1 cellular context compared by ENCODE assay signal in the genomic region with DNA sequence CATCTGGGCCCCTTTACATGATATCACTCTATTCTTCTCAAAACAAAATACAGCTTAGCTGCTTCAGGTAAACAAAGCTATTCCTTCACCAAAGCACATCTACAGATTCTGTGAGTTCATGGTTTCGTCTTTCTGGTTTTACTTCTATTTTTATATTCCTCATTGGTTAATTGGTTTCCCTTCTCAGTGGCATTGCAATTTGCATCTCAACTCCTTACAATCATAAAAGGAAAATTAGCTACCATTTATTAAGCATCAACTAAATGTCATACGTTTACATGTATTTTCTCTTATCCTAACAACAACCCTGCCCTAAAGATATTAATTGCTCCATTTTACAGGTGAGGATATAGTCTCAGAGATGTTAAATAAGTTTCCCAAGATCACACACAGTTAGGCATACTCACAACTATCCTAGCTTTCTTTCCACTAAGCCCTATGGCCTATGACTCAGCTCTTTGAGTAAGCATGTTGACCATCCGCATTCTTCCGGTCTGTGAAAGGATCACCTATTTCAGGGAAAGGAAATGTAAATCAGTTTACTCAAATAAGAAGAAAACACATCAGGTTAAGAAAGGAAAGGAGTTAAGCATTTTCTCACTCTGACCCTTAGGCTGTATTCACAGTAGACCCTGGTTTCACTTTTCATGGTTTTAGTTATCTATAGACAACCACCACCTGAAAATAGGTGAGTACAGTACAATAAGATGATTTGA.
TF ChIP-seq lines count a peak whose summit lies in the region.

No MANE protein-coding gene starts in this region.

TF ChIP-seq in HepG2, 621 proteins besides CTCF, POLR2A, EP300 and RAD21 (continued from another document and continues in another):
- TF ChIP-seq, protein P1, sequence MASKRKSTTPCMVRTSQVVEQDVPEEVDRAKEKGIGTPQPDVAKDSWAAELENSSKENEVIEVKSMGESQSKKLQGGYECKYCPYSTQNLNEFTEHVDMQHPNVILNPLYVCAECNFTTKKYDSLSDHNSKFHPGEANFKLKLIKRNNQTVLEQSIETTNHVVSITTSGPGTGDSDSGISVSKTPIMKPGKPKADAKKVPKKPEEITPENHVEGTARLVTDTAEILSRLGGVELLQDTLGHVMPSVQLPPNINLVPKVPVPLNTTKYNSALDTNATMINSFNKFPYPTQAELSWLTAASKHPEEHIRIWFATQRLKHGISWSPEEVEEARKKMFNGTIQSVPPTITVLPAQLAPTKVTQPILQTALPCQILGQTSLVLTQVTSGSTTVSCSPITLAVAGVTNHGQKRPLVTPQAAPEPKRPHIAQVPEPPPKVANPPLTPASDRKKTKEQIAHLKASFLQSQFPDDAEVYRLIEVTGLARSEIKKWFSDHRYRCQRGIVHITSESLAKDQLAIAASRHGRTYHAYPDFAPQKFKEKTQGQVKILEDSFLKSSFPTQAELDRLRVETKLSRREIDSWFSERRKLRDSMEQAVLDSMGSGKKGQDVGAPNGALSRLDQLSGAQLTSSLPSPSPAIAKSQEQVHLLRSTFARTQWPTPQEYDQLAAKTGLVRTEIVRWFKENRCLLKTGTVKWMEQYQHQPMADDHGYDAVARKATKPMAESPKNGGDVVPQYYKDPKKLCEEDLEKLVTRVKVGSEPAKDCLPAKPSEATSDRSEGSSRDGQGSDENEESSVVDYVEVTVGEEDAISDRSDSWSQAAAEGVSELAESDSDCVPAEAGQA (IDR thresholded peaks at IDR 0.05; ENCODE audit: low read depth), result no peak
- TF ChIP-seq, protein P1 (CRISPR knock-in tag; IDR thresholded peaks at IDR 0.05; ENCODE audit: borderline replicate concordance), result no peak
- TF ChIP-seq SIN3A (IDR thresholded peaks at IDR 0.05; ENCODE audit: borderline replicate concordance, low read depth, low read length) (no peak), MTA3 (CRISPR knock-in tag; IDR thresholded peaks at IDR 0.05) (no peak), ZNF713 (CRISPR knock-in tag; IDR thresholded peaks at IDR 0.05) (no peak), PAX8 (CRISPR knock-in tag; IDR thresholded peaks at IDR 0.05; ENCODE audit: borderline replicate concordance) (no peak), ZNF782 (CRISPR knock-in tag; IDR thresholded peaks at IDR 0.05; ENCODE audit: borderline replicate concordance) (no peak), MAFF (IDR thresholded peaks at IDR 0.05; ENCODE audit: low read depth, low read length) (peak; percentile 61), NFYC (CRISPR knock-in tag; IDR thresholded peaks at IDR 0.05) (no peak), ERF (CRISPR knock-in tag; IDR thresholded peaks at IDR 0.05) (no peak), DMAP1 (CRISPR knock-in tag; IDR thresholded peaks at IDR 0.05) (no peak), ZNF253 (CRISPR knock-in tag; IDR thresholded peaks at IDR 0.05; ENCODE audit: borderline replicate concordance) (no peak), KLF16 (CRISPR knock-in tag; IDR thresholded peaks at IDR 0.05) (peak in 1 of 2 experiments; percentile 50; a peak in 1 of 4 replicates), ZBTB38 (CRISPR knock-in tag; IDR thresholded peaks at IDR 0.05) (no peak), ARNT2 (CRISPR knock-in tag; IDR thresholded peaks at IDR 0.05; ENCODE audit: low read depth) (no peak), SIN3B (IDR thresholded peaks at IDR 0.05; ENCODE audit: low read length) (no peak), ZNF441 (CRISPR knock-in tag; IDR thresholded peaks at IDR 0.05; ENCODE audit: borderline replicate concordance) (no peak), JARID2 (CRISPR knock-in tag; IDR thresholded peaks at IDR 0.05; ENCODE audit: insufficient replicate concordance) (no peak), ZNF749 (CRISPR knock-in tag; IDR thresholded peaks at IDR 0.05; ENCODE audit: borderline replicate concordance) (no peak), ZNF703 (CRISPR knock-in tag; IDR thresholded peaks at IDR 0.05; ENCODE audit: borderline replicate concordance) (no peak), ZNF543 (CRISPR knock-in tag; IDR thresholded peaks at IDR 0.05) (no peak), FOXP1 (IDR thresholded peaks at IDR 0.05) (no peak), FOXP1 (CRISPR knock-in tag; IDR thresholded peaks at IDR 0.05) (peak; percentile 46), TP53 (CRISPR knock-in tag; conservative IDR thresholded peaks at IDR 0.05) (no peak), ZSCAN21 (CRISPR knock-in tag; IDR thresholded peaks at IDR 0.05; ENCODE audit: borderline replicate concordance) (no peak), RFXANK (CRISPR knock-in tag; IDR thresholded peaks at IDR 0.05) (no peak)
- TF ChIP-seq, protein P2, sequence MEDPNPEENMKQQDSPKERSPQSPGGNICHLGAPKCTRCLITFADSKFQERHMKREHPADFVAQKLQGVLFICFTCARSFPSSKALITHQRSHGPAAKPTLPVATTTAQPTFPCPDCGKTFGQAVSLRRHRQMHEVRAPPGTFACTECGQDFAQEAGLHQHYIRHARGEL (CRISPR knock-in tag; IDR thresholded peaks at IDR 0.05), result no peak
- TF ChIP-seq, protein P3, sequence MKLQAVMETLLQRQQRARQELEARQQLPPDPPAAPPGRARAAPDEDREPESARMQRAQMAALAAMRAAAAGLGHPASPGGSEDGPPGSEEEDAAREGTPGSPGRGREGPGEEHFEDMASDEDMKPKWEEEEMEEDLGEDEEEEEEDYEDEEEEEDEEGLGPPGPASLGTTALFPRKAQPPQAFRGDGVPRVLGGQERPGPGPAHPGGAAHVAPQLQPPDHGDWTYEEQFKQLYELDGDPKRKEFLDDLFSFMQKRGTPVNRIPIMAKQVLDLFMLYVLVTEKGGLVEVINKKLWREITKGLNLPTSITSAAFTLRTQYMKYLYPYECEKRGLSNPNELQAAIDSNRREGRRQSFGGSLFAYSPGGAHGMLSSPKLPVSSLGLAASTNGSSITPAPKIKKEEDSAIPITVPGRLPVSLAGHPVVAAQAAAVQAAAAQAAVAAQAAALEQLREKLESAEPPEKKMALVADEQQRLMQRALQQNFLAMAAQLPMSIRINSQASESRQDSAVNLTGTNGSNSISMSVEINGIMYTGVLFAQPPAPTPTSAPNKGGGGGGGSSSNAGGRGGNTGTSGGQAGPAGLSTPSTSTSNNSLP (IDR thresholded peaks at IDR 0.05; ENCODE audit: low read depth, low read length), result no peak
- TF ChIP-seq, protein P4, sequence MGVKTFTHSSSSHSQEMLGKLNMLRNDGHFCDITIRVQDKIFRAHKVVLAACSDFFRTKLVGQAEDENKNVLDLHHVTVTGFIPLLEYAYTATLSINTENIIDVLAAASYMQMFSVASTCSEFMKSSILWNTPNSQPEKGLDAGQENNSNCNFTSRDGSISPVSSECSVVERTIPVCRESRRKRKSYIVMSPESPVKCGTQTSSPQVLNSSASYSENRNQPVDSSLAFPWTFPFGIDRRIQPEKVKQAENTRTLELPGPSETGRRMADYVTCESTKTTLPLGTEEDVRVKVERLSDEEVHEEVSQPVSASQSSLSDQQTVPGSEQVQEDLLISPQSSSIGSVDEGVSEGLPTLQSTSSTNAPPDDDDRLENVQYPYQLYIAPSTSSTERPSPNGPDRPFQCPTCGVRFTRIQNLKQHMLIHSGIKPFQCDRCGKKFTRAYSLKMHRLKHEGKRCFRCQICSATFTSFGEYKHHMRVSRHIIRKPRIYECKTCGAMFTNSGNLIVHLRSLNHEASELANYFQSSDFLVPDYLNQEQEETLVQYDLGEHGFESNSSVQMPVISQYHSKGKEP (CRISPR knock-in tag; IDR thresholded peaks at IDR 0.05), result no peak
- TF ChIP-seq, protein P5, sequence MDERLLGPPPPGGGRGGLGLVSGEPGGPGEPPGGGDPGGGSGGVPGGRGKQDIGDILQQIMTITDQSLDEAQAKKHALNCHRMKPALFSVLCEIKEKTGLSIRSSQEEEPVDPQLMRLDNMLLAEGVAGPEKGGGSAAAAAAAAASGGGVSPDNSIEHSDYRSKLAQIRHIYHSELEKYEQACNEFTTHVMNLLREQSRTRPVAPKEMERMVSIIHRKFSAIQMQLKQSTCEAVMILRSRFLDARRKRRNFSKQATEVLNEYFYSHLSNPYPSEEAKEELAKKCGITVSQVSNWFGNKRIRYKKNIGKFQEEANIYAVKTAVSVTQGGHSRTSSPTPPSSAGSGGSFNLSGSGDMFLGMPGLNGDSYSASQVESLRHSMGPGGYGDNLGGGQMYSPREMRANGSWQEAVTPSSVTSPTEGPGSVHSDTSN (CRISPR knock-in tag; IDR thresholded peaks at IDR 0.05), result no peak
- TF ChIP-seq, protein P6, sequence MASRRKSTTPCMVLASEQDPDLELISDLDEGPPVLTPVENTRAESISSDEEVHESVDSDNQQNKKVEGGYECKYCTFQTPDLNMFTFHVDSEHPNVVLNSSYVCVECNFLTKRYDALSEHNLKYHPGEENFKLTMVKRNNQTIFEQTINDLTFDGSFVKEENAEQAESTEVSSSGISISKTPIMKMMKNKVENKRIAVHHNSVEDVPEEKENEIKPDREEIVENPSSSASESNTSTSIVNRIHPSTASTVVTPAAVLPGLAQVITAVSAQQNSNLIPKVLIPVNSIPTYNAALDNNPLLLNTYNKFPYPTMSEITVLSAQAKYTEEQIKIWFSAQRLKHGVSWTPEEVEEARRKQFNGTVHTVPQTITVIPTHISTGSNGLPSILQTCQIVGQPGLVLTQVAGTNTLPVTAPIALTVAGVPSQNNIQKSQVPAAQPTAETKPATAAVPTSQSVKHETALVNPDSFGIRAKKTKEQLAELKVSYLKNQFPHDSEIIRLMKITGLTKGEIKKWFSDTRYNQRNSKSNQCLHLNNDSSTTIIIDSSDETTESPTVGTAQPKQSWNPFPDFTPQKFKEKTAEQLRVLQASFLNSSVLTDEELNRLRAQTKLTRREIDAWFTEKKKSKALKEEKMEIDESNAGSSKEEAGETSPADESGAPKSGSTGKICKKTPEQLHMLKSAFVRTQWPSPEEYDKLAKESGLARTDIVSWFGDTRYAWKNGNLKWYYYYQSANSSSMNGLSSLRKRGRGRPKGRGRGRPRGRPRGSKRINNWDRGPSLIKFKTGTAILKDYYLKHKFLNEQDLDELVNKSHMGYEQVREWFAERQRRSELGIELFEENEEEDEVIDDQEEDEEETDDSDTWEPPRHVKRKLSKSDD (CRISPR knock-in tag; IDR thresholded peaks at IDR 0.05; ENCODE audit: low read depth), result no peak
- TF ChIP-seq, protein P7, sequence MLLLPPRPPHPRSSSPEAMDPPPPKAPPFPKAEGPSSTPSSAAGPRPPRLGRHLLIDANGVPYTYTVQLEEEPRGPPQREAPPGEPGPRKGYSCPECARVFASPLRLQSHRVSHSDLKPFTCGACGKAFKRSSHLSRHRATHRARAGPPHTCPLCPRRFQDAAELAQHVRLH (CRISPR knock-in tag; IDR thresholded peaks at IDR 0.05; ENCODE audit: borderline replicate concordance, low read depth), result no peak
- TF ChIP-seq, protein P8, sequence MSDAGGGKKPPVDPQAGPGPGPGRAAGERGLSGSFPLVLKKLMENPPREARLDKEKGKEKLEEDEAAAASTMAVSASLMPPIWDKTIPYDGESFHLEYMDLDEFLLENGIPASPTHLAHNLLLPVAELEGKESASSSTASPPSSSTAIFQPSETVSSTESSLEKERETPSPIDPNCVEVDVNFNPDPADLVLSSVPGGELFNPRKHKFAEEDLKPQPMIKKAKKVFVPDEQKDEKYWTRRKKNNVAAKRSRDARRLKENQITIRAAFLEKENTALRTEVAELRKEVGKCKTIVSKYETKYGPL (CRISPR knock-in tag; IDR thresholded peaks at IDR 0.05), result no peak
- TF ChIP-seq, protein P9, sequence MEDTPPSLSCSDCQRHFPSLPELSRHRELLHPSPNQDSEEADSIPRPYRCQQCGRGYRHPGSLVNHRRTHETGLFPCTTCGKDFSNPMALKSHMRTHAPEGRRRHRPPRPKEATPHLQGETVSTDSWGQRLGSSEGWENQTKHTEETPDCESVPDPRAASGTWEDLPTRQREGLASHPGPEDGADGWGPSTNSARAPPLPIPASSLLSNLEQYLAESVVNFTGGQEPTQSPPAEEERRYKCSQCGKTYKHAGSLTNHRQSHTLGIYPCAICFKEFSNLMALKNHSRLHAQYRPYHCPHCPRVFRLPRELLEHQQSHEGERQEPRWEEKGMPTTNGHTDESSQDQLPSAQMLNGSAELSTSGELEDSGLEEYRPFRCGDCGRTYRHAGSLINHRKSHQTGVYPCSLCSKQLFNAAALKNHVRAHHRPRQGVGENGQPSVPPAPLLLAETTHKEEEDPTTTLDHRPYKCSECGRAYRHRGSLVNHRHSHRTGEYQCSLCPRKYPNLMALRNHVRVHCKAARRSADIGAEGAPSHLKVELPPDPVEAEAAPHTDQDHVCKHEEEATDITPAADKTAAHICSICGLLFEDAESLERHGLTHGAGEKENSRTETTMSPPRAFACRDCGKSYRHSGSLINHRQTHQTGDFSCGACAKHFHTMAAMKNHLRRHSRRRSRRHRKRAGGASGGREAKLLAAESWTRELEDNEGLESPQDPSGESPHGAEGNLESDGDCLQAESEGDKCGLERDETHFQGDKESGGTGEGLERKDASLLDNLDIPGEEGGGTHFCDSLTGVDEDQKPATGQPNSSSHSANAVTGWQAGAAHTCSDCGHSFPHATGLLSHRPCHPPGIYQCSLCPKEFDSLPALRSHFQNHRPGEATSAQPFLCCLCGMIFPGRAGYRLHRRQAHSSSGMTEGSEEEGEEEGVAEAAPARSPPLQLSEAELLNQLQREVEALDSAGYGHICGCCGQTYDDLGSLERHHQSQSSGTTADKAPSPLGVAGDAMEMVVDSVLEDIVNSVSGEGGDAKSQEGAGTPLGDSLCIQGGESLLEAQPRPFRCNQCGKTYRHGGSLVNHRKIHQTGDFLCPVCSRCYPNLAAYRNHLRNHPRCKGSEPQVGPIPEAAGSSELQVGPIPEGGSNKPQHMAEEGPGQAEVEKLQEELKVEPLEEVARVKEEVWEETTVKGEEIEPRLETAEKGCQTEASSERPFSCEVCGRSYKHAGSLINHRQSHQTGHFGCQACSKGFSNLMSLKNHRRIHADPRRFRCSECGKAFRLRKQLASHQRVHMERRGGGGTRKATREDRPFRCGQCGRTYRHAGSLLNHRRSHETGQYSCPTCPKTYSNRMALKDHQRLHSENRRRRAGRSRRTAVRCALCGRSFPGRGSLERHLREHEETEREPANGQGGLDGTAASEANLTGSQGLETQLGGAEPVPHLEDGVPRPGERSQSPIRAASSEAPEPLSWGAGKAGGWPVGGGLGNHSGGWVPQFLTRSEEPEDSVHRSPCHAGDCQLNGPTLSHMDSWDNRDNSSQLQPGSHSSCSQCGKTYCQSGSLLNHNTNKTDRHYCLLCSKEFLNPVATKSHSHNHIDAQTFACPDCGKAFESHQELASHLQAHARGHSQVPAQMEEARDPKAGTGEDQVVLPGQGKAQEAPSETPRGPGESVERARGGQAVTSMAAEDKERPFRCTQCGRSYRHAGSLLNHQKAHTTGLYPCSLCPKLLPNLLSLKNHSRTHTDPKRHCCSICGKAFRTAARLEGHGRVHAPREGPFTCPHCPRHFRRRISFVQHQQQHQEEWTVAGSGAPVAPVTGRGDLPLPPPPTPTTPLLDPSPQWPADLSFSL (CRISPR knock-in tag; IDR thresholded peaks at IDR 0.05), result no peak
